Comparison of ENCODE assay signal across 11 cellular contexts in the genomic region with DNA sequence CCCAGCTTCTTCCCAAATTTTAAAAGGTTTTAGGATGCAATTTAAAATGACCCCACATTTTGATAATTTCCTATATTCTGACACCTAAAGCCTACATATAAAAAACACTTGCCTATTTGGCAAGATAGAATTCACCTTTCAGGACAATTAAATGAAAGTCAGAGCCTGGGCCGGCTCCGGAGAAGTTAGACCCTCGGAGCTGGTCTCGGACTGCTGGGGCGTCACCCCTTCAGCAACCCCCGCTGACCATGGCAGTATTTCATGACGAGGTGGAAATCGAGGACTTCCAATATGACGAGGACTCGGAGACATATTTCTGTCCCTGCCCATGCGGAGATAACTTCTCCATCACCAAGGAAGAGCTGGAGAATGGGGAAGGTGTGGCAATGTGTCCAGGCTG. TPM values are rescaled to one million over a fixed set of nuclear protein-coding genes. Genes with fewer than 3 reads are reported as not detected.
DNase-seq lines count a peak whose midpoint lies in the region; ATAC-seq and TF ChIP-seq lines count a peak whose summit lies in the region.
"Had no signal": no experiment of that assay in that cellular context is flagged by ENCODE, and none has a peak within 500 bp of the region (broad histone marks: within the 10 kb centered on the region; RNA-seq: fewer than 3 reads in every experiment).

No MANE protein-coding gene starts in this region.

- POLR2A ChIA-PET in WTC11 (lab: Charles Lee), result no interaction called here
- POLR2A ChIA-PET in activated CD8-positive, alpha-beta T cell treated with anti-CD3 and anti-CD28 coated beads for 36 hours (lab: Charles Lee), result no interaction called here

- H3K9me3 Mint-ChIP-seq in WTC11, result peaks cover 8% of the 10 kb centered on the region
- H3K9me3 Mint-ChIP-seq in glutamatergic neuron (ENCODE audit: unreplicated experiment), result peaks cover 16% of the 10 kb centered on the region
- H3K9me3 Mint-ChIP-seq in neural crest cell, result no peaks in the 10 kb centered on the region
- H3K9me3 Mint-ChIP-seq in activated CD8-positive, alpha-beta T cell treated with anti-CD3 and anti-CD28 coated beads for 36 hours, result no peaks in the 10 kb centered on the region
- H3K9me3 Mint-ChIP-seq: CD4-positive, alpha-beta T cell; GM23338 had no signal

- CTCF ChIA-PET in WTC11 (lab: Charles Lee), result interaction anchor here (0.9 to 1.1 kb wide), 3 partner anchors 30 to 137 kb away, joined by 3 to 4 read pairs (median 3); a partner anchor contains a TSS
- CTCF ChIA-PET in activated CD8-positive, alpha-beta T cell treated with anti-CD3 and anti-CD28 coated beads for 36 hours (lab: Charles Lee), result interaction anchor here (0.8 to 1.2 kb wide), 2 partner anchors 14 to 164 kb away, joined by 3 read pairs; no protein-coding TSS in a partner anchor

- H3K4me1 Mint-ChIP-seq in WTC11, result peaks cover 13% of the 10 kb centered on the region
- peaks cover 40% of the 10 kb centered on the region for H3K4me1 Mint-ChIP-seq in glutamatergic neuron (ENCODE audit: low read depth, unreplicated experiment)
- peaks cover 26% of the 10 kb centered on the region for H3K4me1 Mint-ChIP-seq in neural crest cell
- H3K4me1 Mint-ChIP-seq in activated CD8-positive, alpha-beta T cell treated with anti-CD3 and anti-CD28 coated beads for 36 hours (ENCODE audit: low read depth), result no peaks in the 10 kb centered on the region

- H3K27ac Mint-ChIP-seq in WTC11 (0 out of 2 replicates have a peak overlapping the region, but pooled peaks have one; percentile 16), glutamatergic neuron (ENCODE audit: unreplicated experiment) (peak overlapping the region; percentile 98), neural crest cell (ENCODE audit: unreplicated experiment) (peak overlapping the region; percentile 38)
- no peak overlapping the region for H3K27ac Mint-ChIP-seq in activated CD8-positive, alpha-beta T cell treated with anti-CD3 and anti-CD28 coated beads for 36 hours
- H3K27ac Mint-ChIP-seq: CD4-positive, alpha-beta T cell; GM23338 had no signal

- H3K36me3 Mint-ChIP-seq in WTC11, result peaks cover 32% of the 10 kb centered on the region
- H3K36me3 Mint-ChIP-seq in glutamatergic neuron (ENCODE audit: unreplicated experiment), result no peaks in the 10 kb centered on the region
- H3K36me3 Mint-ChIP-seq in neural crest cell (ENCODE audit: low read depth), result peaks cover 17% of the 10 kb centered on the region
- H3K36me3 Mint-ChIP-seq in activated CD8-positive, alpha-beta T cell treated with anti-CD3 and anti-CD28 coated beads for 36 hours (ENCODE audit: low read depth), result peaks cover 5% of the 10 kb centered on the region

- TF ChIP-seq CTCF in WTC11 (IDR thresholded peaks at IDR 0.05) (no peak), glutamatergic neuron (IDR thresholded peaks at IDR 0.05; ENCODE audit: partially characterized antibody, unreplicated experiment) (no peak), neural crest cell (conservative IDR thresholded peaks at IDR 0.05) (no peak)
- TF ChIP-seq CTCF in activated CD8-positive, alpha-beta T cell treated with anti-CD3 and anti-CD28 coated beads for 36 hours (IDR thresholded peaks at IDR 0.05), result no peak

- intact Hi-C loops in activated CD8-positive, alpha-beta T cell treated with anti-CD3 and anti-CD28 coated beads for 36 hours (cut with micrococcal nuclease), result no loop called here

- H3K4me3 Mint-ChIP-seq in WTC11, result no peak overlapping the region
- peak overlapping the region; percentile 83 for H3K4me3 Mint-ChIP-seq in glutamatergic neuron (ENCODE audit: unreplicated experiment)
- no peak overlapping the region for H3K4me3 Mint-ChIP-seq in neural crest cell
- H3K4me3 Mint-ChIP-seq in activated CD8-positive, alpha-beta T cell treated with anti-CD3 and anti-CD28 coated beads for 36 hours, result no peak overlapping the region
- H3K4me3 Mint-ChIP-seq: CD4-positive, alpha-beta T cell; GM23338 had no signal

- no peak for ATAC-seq in WTC11
- no peak for ATAC-seq in activated CD8-positive, alpha-beta T cell treated with anti-CD3 and anti-CD28 coated beads for 36 hours
- ATAC-seq: GM23338 had no signal

- DNase-seq in WTC11 (ENCODE audit: low spot score) (no peak), glutamatergic neuron (no peak), neural crest cell (ENCODE audit: low read depth, low spot score) (no peak), retina (no peak), OCI-M2 (lab: John Stamatoyannopoulos, UW; ENCODE audit: unreplicated experiment) (no peak)
- DNase-seq in activated CD8-positive, alpha-beta T cell treated with anti-CD3 and anti-CD28 coated beads for 36 hours, result no peak
- DNase-seq: ACHN; Caco-2; CD4-positive, alpha-beta T cell; HCEC 1CT had no signal

- H3K27me3 Mint-ChIP-seq in WTC11 (ENCODE audit: low read depth) (no peaks in the 10 kb centered on the region), glutamatergic neuron (ENCODE audit: unreplicated experiment) (peaks cover 15% of the 10 kb centered on the region), neural crest cell (ENCODE audit: low read depth) (no peaks in the 10 kb centered on the region)
- no peaks in the 10 kb centered on the region for H3K27me3 Mint-ChIP-seq in activated CD8-positive, alpha-beta T cell treated with anti-CD3 and anti-CD28 coated beads for 36 hours
- H3K27me3 Mint-ChIP-seq: CD4-positive, alpha-beta T cell had no signal

TF ChIP-seq in WTC11, 78 proteins besides CTCF, POLR2A, EP300 and RAD21:
- TF ChIP-seq TCF7 (CRISPR knock-in tag; IDR thresholded peaks at IDR 0.05; ENCODE audit: low read depth) (no peak), KAT7 (CRISPR knock-in tag; IDR thresholded peaks at IDR 0.05; ENCODE audit: borderline replicate concordance) (no peak), ZNF232 (CRISPR knock-in tag; IDR thresholded peaks at IDR 0.05) (no peak), SMAD3 (CRISPR knock-in tag; IDR thresholded peaks at IDR 0.05; ENCODE audit: borderline replicate concordance) (no peak), SP1 (CRISPR knock-in tag; conservative IDR thresholded peaks at IDR 0.05) (no peak), ESRRA (CRISPR knock-in tag; IDR thresholded peaks at IDR 0.05; ENCODE audit: borderline replicate concordance) (no peak), NFATC4 (CRISPR knock-in tag; IDR thresholded peaks at IDR 0.05) (no peak), ZNF138 (CRISPR knock-in tag; conservative IDR thresholded peaks at IDR 0.05) (no peak)
- TF ChIP-seq, protein P1, sequence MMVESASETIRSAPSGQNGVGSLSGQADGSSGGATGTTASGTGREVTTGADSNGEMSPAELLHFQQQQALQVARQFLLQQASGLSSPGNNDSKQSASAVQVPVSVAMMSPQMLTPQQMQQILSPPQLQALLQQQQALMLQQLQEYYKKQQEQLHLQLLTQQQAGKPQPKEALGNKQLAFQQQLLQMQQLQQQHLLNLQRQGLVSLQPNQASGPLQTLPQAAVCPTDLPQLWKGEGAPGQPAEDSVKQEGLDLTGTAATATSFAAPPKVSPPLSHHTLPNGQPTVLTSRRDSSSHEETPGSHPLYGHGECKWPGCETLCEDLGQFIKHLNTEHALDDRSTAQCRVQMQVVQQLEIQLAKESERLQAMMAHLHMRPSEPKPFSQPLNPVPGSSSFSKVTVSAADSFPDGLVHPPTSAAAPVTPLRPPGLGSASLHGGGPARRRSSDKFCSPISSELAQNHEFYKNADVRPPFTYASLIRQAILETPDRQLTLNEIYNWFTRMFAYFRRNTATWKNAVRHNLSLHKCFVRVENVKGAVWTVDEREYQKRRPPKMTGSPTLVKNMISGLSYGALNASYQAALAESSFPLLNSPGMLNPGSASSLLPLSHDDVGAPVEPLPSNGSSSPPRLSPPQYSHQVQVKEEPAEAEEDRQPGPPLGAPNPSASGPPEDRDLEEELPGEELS (CRISPR knock-in tag; IDR thresholded peaks at IDR 0.05), result no peak
- TF ChIP-seq, protein P2, sequence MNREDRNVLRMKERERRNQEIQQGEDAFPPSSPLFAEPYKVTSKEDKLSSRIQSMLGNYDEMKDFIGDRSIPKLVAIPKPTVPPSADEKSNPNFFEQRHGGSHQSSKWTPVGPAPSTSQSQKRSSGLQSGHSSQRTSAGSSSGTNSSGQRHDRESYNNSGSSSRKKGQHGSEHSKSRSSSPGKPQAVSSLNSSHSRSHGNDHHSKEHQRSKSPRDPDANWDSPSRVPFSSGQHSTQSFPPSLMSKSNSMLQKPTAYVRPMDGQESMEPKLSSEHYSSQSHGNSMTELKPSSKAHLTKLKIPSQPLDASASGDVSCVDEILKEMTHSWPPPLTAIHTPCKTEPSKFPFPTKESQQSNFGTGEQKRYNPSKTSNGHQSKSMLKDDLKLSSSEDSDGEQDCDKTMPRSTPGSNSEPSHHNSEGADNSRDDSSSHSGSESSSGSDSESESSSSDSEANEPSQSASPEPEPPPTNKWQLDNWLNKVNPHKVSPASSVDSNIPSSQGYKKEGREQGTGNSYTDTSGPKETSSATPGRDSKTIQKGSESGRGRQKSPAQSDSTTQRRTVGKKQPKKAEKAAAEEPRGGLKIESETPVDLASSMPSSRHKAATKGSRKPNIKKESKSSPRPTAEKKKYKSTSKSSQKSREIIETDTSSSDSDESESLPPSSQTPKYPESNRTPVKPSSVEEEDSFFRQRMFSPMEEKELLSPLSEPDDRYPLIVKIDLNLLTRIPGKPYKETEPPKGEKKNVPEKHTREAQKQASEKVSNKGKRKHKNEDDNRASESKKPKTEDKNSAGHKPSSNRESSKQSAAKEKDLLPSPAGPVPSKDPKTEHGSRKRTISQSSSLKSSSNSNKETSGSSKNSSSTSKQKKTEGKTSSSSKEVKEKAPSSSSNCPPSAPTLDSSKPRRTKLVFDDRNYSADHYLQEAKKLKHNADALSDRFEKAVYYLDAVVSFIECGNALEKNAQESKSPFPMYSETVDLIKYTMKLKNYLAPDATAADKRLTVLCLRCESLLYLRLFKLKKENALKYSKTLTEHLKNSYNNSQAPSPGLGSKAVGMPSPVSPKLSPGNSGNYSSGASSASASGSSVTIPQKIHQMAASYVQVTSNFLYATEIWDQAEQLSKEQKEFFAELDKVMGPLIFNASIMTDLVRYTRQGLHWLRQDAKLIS (CRISPR knock-in tag; IDR thresholded peaks at IDR 0.05; ENCODE audit: borderline replicate concordance), result no peak
TF ChIP-seq in WTC11: peak in this region for 0.

RNA-seq across cellular contexts. Expression of a gene that starts 16.2 kb away (rescaled TPM):
- 19.7 to 20.4 TPM (median 20.3 TPM) in 3 replicates for total RNA-seq in WTC11 (2021)
- 12.6 TPM for total RNA-seq in glutamatergic neuron (ENCODE audit: unreplicated experiment)
- 17.5 and 17.6 TPM in 2 replicates for total RNA-seq in neural crest cell
- total RNA-seq in activated CD8-positive, alpha-beta T cell treated with anti-CD3 and anti-CD28 coated beads for 36 hours, result 1 to 10 TPM; 7.5 to 7.6 TPM

RNA-seq across cellular contexts. Expression of a gene that starts 28.6 kb away (rescaled TPM):
- total RNA-seq in WTC11 (2021) (115 to 136 TPM (median 123 TPM) in 3 replicates), glutamatergic neuron (ENCODE audit: unreplicated experiment) (78.7 TPM), neural crest cell (3.8 and 4.6 TPM in 2 replicates)
- total RNA-seq in activated CD8-positive, alpha-beta T cell treated with anti-CD3 and anti-CD28 coated beads for 36 hours, result not detected
- total RNA-seq: CD4-positive, alpha-beta T cell had no signal

RNA-seq across cellular contexts. Expression of a gene that starts 40.8 kb away (rescaled TPM):
- total RNA-seq in WTC11 (2021), result 32.5 to 43.3 TPM (median 33.8 TPM) in 3 replicates
- total RNA-seq in glutamatergic neuron (ENCODE audit: unreplicated experiment), result 70.5 TPM
- 36.7 and 38.5 TPM in 2 replicates for total RNA-seq in neural crest cell
- 10 to 100 TPM; 53.6 to 55.2 TPM for total RNA-seq in activated CD8-positive, alpha-beta T cell treated with anti-CD3 and anti-CD28 coated beads for 36 hours

RNA-seq across cellular contexts. Expression of a gene that starts 49.1 kb away (rescaled TPM):
- 20.0 to 20.8 TPM (median 20.2 TPM) in 3 replicates for total RNA-seq in WTC11 (2021)
- total RNA-seq in glutamatergic neuron (ENCODE audit: unreplicated experiment), result 15.6 TPM
- total RNA-seq in neural crest cell, result 19.4 and 22.2 TPM in 2 replicates
- total RNA-seq in activated CD8-positive, alpha-beta T cell treated with anti-CD3 and anti-CD28 coated beads for 36 hours, result 10 to 100 TPM; 18.5 to 18.9 TPM

Comparison
In these comparisons a context has a peak if more than half of its experiments do, and no peak if none do; other contexts are left out.
1. RNA of a gene that starts 28.6 kb away (total RNA-seq): 115 to 136 TPM in WTC11 and 78.7 TPM in glutamatergic neuron (single experiment); 3.8 to 4.6 TPM in neural crest cell and not detected in activated CD8-positive, alpha-beta T cell treated with anti-CD3 and anti-CD28 coated beads for 36 hours; every median in the first group is over 10 times any median in the second.